In genomic region chr6:62323818-62324217, GRCh38 we compare ENCODE assay signal across 1 cellular context.
TF ChIP-seq lines count a peak whose summit lies in the region.

No MANE protein-coding gene starts in this region.

TF ChIP-seq in GM12878, 131 proteins besides CTCF, POLR2A, EP300 and RAD21:
- TF ChIP-seq TAF1 (IDR thresholded peaks at IDR 0.05; ENCODE audit: borderline replicate concordance, low read depth, low read length) (no peak), JUND (IDR thresholded peaks at IDR 0.05; ENCODE audit: low read depth, low read length) (no peak), BCL3 (IDR thresholded peaks at IDR 0.05; ENCODE audit: borderline replicate concordance, insufficient read depth, low read depth, low read length, poor library complexity, severe bottlenecking) (no peak), RUNX3 (IDR thresholded peaks at IDR 0.05; ENCODE audit: low read length) (peak; percentile 9; the same call in 1 of the 2 replicates), MTA3 (IDR thresholded peaks at IDR 0.05; ENCODE audit: borderline replicate concordance, low read length) (no peak), ESRRA (IDR thresholded peaks at IDR 0.05; ENCODE audit: low read length) (no peak)
TF ChIP-seq in GM12878: peak in this region for 1.
